In genomic region chr7:12686234-12686893, GRCh38 we compare ENCODE assay signal across 8 cellular contexts. TPM values are rescaled to one million over a fixed set of nuclear protein-coding genes. Genes with fewer than 3 reads are reported as not detected.
DNase-seq lines count a peak whose midpoint lies in the region; FAIRE-seq lines count a peak whose summit lies in the region.

No MANE protein-coding gene starts in this region.

- no peak overlapping the region for H2BK12ac ChIP-seq in neuronal stem cell (ENCODE audit: low read length)

- no peak overlapping the region for H3K14ac ChIP-seq in neuronal stem cell (ENCODE audit: low read length)

- no peaks in the 10 kb centered on the region for H3K79me1 ChIP-seq in neuronal stem cell (ENCODE audit: low read depth, low read length)

- H2BK120ac ChIP-seq in neuronal stem cell (ENCODE audit: low read depth, low read length), result no peak overlapping the region

- WGBS in neuronal stem cell (ENCODE audit: extremely low coverage in 2 of 2, insufficient read length in 2 of 2, insufficient replicate concordance in 1 of 2), 2 donors, result no CpG with 5 or more reads among the region's 54 CpGs

- peak overlapping the region; percentile 72 for H4K91ac ChIP-seq in neuronal stem cell (ENCODE audit: low read depth, low read length, poor library complexity)

- peak overlapping the region; percentile 100 for H3K18ac ChIP-seq in neuronal stem cell (ENCODE audit: low read length)

- no peak overlapping the region for H2AK5ac ChIP-seq in neuronal stem cell (ENCODE audit: low read depth, low read length)

- H3K4me3 ChIP-seq in H7 (ENCODE audit: insufficient read depth, low read depth, low read length) (peak overlapping the region; percentile 96), neuronal stem cell (ENCODE audit: low read length in 2 of 2) (peak overlapping the region; percentile 61 to 99)

- peak overlapping the region; percentile 85 for H2BK15ac ChIP-seq in neuronal stem cell (ENCODE audit: low read length)

- H3K4me2 ChIP-seq in neuronal stem cell (ENCODE audit: insufficient read depth, low read length, poor library complexity, severe bottlenecking), result peak overlapping the region; percentile 80

- FAIRE-seq in frontal cortex (lab: Jason Lieb, UNC), result no peak

- H2BK5ac ChIP-seq in neuronal stem cell (ENCODE audit: low read length), result peak overlapping the region; percentile 96

- H3K27ac ChIP-seq in neuronal stem cell (replicated peaks; ENCODE audit: low read length) (no peak overlapping the region), substantia nigra (ENCODE audit: low read depth, low read length, poor library complexity, severe bottlenecking) (peak overlapping the region; percentile 83)

- peaks cover 0 to 4% of the 10 kb centered on the region in 2 donors for H3K4me1 ChIP-seq in neuronal stem cell (ENCODE audit: control insufficient read depth in 2 of 2, insufficient read depth in 1 of 2, low read depth in 1 of 2, low read length in 2 of 2)

- peak; percentile 91 for DNase-seq in ELR (ENCODE audit: low read depth)
- peak; percentile 91 for DNase-seq in H7
- peak; percentile 98 for DNase-seq in LoVo (ENCODE audit: low spot score)
- peak; percentile 69 for DNase-seq in SIG-M5 (lab: John Stamatoyannopoulos, UW)
- peak; percentile 89 for DNase-seq in activated gamma-delta T cell treated with anti-CD3 and anti-CD28 coated beads, Interleukin-2, amount 50 U/mL, for 16 hours (ENCODE audit: low read depth)
- peak; percentile 77 to 83 for DNase-seq in frontal cortex (ENCODE audit: low spot score in 2 of 2)
- peak; percentile 85 for DNase-seq in neuronal stem cell (ENCODE audit: low spot score)
- DNase-seq in substantia nigra (lab: John Stamatoyannopoulos, UW), result peak in 48 of 49 donors; percentile 39 to 90 (median 74)

- H4K8ac ChIP-seq in neuronal stem cell (ENCODE audit: low read depth, low read length), result no peak overlapping the region

- H3K27me3 ChIP-seq in H7 (ENCODE audit: control insufficient read depth, insufficient read depth, low read length) (no peaks in the 10 kb centered on the region), neuronal stem cell (ENCODE audit: control insufficient read depth in 3 of 3, insufficient read depth in 3 of 3, low read depth in 1 of 3, low read length in 3 of 3) (no peaks in the 10 kb centered on the region)

- peak overlapping the region; percentile 91 for H3K23ac ChIP-seq in neuronal stem cell (ENCODE audit: low read depth, low read length, poor library complexity)

- H3K9me3 ChIP-seq in neuronal stem cell (replicated peaks in 1 of 2; ENCODE audit: control insufficient read depth in 2 of 2, insufficient read depth in 1 of 2, low read depth in 1 of 2, low read length in 2 of 2), result peaks cover 0 to 4% of the 10 kb centered on the region in 2 donors

- no peaks in the 10 kb centered on the region; the same call in 1 of the 2 replicates for H3K36me3 ChIP-seq in H7 (replicated peaks; ENCODE audit: control insufficient read depth, insufficient read depth, low read length)
- H3K36me3 ChIP-seq in neuronal stem cell (replicated peaks in 1 of 2; ENCODE audit: control insufficient read depth in 2 of 2, insufficient read depth in 2 of 2, low read length in 2 of 2), result peaks cover 0 to 27% of the 10 kb centered on the region in 2 donors

- H3K9ac ChIP-seq in neuronal stem cell (ENCODE audit: low read depth, low read length, poor library complexity), result peak overlapping the region; percentile 94

- H2AFZ ChIP-seq in neuronal stem cell (ENCODE audit: low read length), result peak overlapping the region; percentile 96

- no peak overlapping the region for H3K4ac ChIP-seq in neuronal stem cell (ENCODE audit: low read length)

RNA-seq across cellular contexts. Expression of gene ARL4A, which starts 1.1 kb away (rescaled TPM):
- total RNA-seq in H7 (2014; rRNA removed; shearing (Covaris generic)), result 25.3 and 28.5 TPM in 2 replicates
- 49.7 TPM for total RNA-seq in frontal cortex
- polyA plus RNA-seq in neuronal stem cell (2013, experiment 1 of 2), result 21.3 TPM
- 22.6 TPM for polyA plus RNA-seq in neuronal stem cell (2013, experiment 2 of 2)
